18 cellular contexts compared by ENCODE assay signal in genomic region chr2:207468504-207468903, GRCh38.
A peak's percentile ranks its signal among the peaks of the same experiment; 100 is the strongest.
DNase-seq lines count a peak whose midpoint lies in the region; ATAC-seq, FAIRE-seq and TF ChIP-seq lines count a peak whose summit lies in the region.
"Had no signal": no experiment of that assay in that cellular context is flagged by ENCODE, and none has a peak within 500 bp of the region (broad histone marks: within the 10 kb centered on the region; RNA-seq: fewer than 3 reads in every experiment).

No MANE protein-coding gene starts in this region.

- H3K27ac Mint-ChIP-seq in activated T-cell treated with anti-CD3 and anti-CD28 coated beads, Interleukin-2, amount 50 U/mL, for 24 hours: peak overlapping the region; percentile 17
- peak overlapping the region; percentile 71 for H3K27ac Mint-ChIP-seq in stimulated activated effector memory CD8-positive, alpha-beta T cell treated with anti-CD3 and anti-CD28 coated beads, Interleukin-12 subunit alpha, Interleukin-12 subunit beta, amount 100 ng/mL, for 72 hours
- no peak overlapping the region for H3K27ac Mint-ChIP-seq in Caco-2 (ENCODE audit: unreplicated experiment)
- H3K27ac Mint-ChIP-seq: B cell had no signal

- peak overlapping the region; percentile 63 for H3K27ac ChIP-seq in fibroblast of lung (ENCODE audit: insufficient read depth, low read length)
- no peak overlapping the region for H3K27ac ChIP-seq in kidney (ENCODE audit: low read depth in 2 of 2, low read length in 2 of 2)
- H3K27ac ChIP-seq: PC-9 had no signal

- H3K4me3 ChIP-seq in fibroblast of lung (replicated peaks in 1 of 4; ENCODE audit: control extremely low read depth in 1 of 4, insufficient read depth in 1 of 4, low read depth in 3 of 4, low read length in 4 of 4): no peak overlapping the region
- no peak overlapping the region for H3K4me3 ChIP-seq in kidney (ENCODE audit: low read length in 2 of 2)
- H3K4me3 ChIP-seq in Caco-2 (ENCODE audit: low read depth, low read length): no peak overlapping the region
- H3K4me3 ChIP-seq: PC-9 had no signal

- H3K27me3 ChIP-seq in fibroblast of lung (ENCODE audit: control insufficient read depth, insufficient read depth, low read length) (no peaks in the 10 kb centered on the region), Caco-2 (replicated peaks; ENCODE audit: control insufficient read depth, insufficient read depth, low read length) (no peaks in the 10 kb centered on the region)

- in situ Hi-C loops in SK-MEL-5 (cut with HindIII; ENCODE audit: low pct_unique_long_range_greater_than_20kb, low sequenced_read_pairs): no loop called here

- POLR2A ChIA-PET in Caco-2 (lab: Charles Lee): no interaction called here

- no peaks in the 10 kb centered on the region for H3K36me3 ChIP-seq in fibroblast of lung (ENCODE audit: control insufficient read depth, insufficient read depth, low read length)
- no peaks in the 10 kb centered on the region for H3K36me3 ChIP-seq in kidney (ENCODE audit: control insufficient read depth in 1 of 2, insufficient read depth in 2 of 2, low read length in 2 of 2)
- no peaks in the 10 kb centered on the region for H3K36me3 ChIP-seq in Caco-2 (ENCODE audit: control insufficient read depth, insufficient read depth, low read length)

- no peaks in the 10 kb centered on the region for H4K20me1 ChIP-seq in fibroblast of lung (ENCODE audit: control insufficient read depth, extremely low read depth, insufficient read depth, low read length)

- BruUV-seq in Caco-2 (replicated peaks; lab: Mats Ljungman, UMichigan): no TSS peak

- H3K9me3 ChIP-seq in fibroblast of lung (ENCODE audit: control insufficient read depth, insufficient read depth, low read depth, low read length) (no peaks in the 10 kb centered on the region), kidney (ENCODE audit: control insufficient read depth in 1 of 2, low read length in 2 of 2) (no peaks in the 10 kb centered on the region), Caco-2 (no peaks in the 10 kb centered on the region)

- no peak overlapping the region for H3K4me3 Mint-ChIP-seq in activated T-cell treated with anti-CD3 and anti-CD28 coated beads, Interleukin-2, amount 50 U/mL, for 24 hours
- H3K4me3 Mint-ChIP-seq in stimulated activated effector memory CD8-positive, alpha-beta T cell treated with anti-CD3 and anti-CD28 coated beads, Interleukin-12 subunit alpha, Interleukin-12 subunit beta, amount 100 ng/mL, for 72 hours: no peak overlapping the region
- H3K4me3 Mint-ChIP-seq in Caco-2 (ENCODE audit: unreplicated experiment): no peak overlapping the region
- H3K4me3 Mint-ChIP-seq: B cell had no signal

- no peak for FAIRE-seq in kidney (lab: Jason Lieb, UNC)
- FAIRE-seq: G401.6, H54 had no signal

- no peaks in the 10 kb centered on the region for H3K27me3 Mint-ChIP-seq in activated T-cell treated with anti-CD3 and anti-CD28 coated beads, Interleukin-2, amount 50 U/mL, for 24 hours
- no peaks in the 10 kb centered on the region for H3K27me3 Mint-ChIP-seq in Caco-2 (ENCODE audit: insufficient read depth, unreplicated experiment)
- H3K27me3 Mint-ChIP-seq: B cell had no signal

- peaks cover 9% of the 10 kb centered on the region for H3K4me1 ChIP-seq in fibroblast of lung (ENCODE audit: control insufficient read depth, extremely low read depth, insufficient read depth, low read length)
- peaks cover 0 to 2% of the 10 kb centered on the region in 2 donors for H3K4me1 ChIP-seq in kidney (ENCODE audit: control insufficient read depth in 1 of 2, insufficient read depth in 1 of 2, low read depth in 1 of 2, low read length in 2 of 2)
- no peaks in the 10 kb centered on the region for H3K4me1 ChIP-seq in Caco-2

- H3K4me2 ChIP-seq in fibroblast of lung (ENCODE audit: extremely low read depth, insufficient read depth, low read length): no peak overlapping the region
- H3K4me2 ChIP-seq: PC-9 had no signal

- peaks cover 20% of the 10 kb centered on the region for H3K4me1 Mint-ChIP-seq in activated T-cell treated with anti-CD3 and anti-CD28 coated beads, Interleukin-2, amount 50 U/mL, for 24 hours (ENCODE audit: low read depth)
- peaks cover 15% of the 10 kb centered on the region for H3K4me1 Mint-ChIP-seq in stimulated activated effector memory CD8-positive, alpha-beta T cell treated with anti-CD3 and anti-CD28 coated beads, Interleukin-12 subunit alpha, Interleukin-12 subunit beta, amount 100 ng/mL, for 72 hours
- peaks cover 4% of the 10 kb centered on the region for H3K4me1 Mint-ChIP-seq in Caco-2 (ENCODE audit: low read depth, unreplicated experiment)
- H3K4me1 Mint-ChIP-seq: B cell had no signal

- H3K79me2 ChIP-seq in fibroblast of lung (ENCODE audit: control insufficient read depth, insufficient read depth, low read length): no peaks in the 10 kb centered on the region

- intact Hi-C loops in kidney (cut with DNase I) (no loop called here), Caco-2 (cut with micrococcal nuclease; ENCODE audit: unreplicated experiment) (no loop called here)

- no peak overlapping the region for H2AFZ ChIP-seq in fibroblast of lung (ENCODE audit: low read length)
- H2AFZ ChIP-seq: PC-9 had no signal

- no peaks in the 10 kb centered on the region for H3K36me3 Mint-ChIP-seq in activated T-cell treated with anti-CD3 and anti-CD28 coated beads, Interleukin-2, amount 50 U/mL, for 24 hours (ENCODE audit: low read depth)
- no peaks in the 10 kb centered on the region for H3K36me3 Mint-ChIP-seq in stimulated activated effector memory CD8-positive, alpha-beta T cell treated with anti-CD3 and anti-CD28 coated beads, Interleukin-12 subunit alpha, Interleukin-12 subunit beta, amount 100 ng/mL, for 72 hours
- H3K36me3 Mint-ChIP-seq in Caco-2 (ENCODE audit: insufficient read depth, unreplicated experiment): no peaks in the 10 kb centered on the region

- H3K9ac ChIP-seq in fibroblast of lung (ENCODE audit: insufficient read depth, low read length) (no peak overlapping the region), kidney (ENCODE audit: low read length in 2 of 2) (no peak overlapping the region)

- TF ChIP-seq CTCF in fibroblast of lung (conservative IDR thresholded peaks at IDR 0.05 in 1 of 2, IDR thresholded peaks at IDR 0.05 in 1 of 2; ENCODE audit: low read depth in 1 of 2, low read length in 2 of 2) (no peak), kidney (IDR thresholded peaks at IDR 0.05; ENCODE audit: borderline replicate concordance, extremely low read depth, insufficient read depth) (no peak), Caco-2 (IDR thresholded peaks at IDR 0.05; ENCODE audit: insufficient read depth in 1 of 2, low read depth in 1 of 2, low read length in 1 of 2, severe bottlenecking in 1 of 2, unreplicated experiment in 1 of 2) (no peak)

- H3K9me3 Mint-ChIP-seq in activated T-cell treated with anti-CD3 and anti-CD28 coated beads, Interleukin-2, amount 50 U/mL, for 24 hours: no peaks in the 10 kb centered on the region
- H3K9me3 Mint-ChIP-seq in stimulated activated effector memory CD8-positive, alpha-beta T cell treated with anti-CD3 and anti-CD28 coated beads, Interleukin-12 subunit alpha, Interleukin-12 subunit beta, amount 100 ng/mL, for 72 hours: no peaks in the 10 kb centered on the region
- H3K9me3 Mint-ChIP-seq in Caco-2 (ENCODE audit: unreplicated experiment): no peaks in the 10 kb centered on the region

- CTCF ChIA-PET in Caco-2 (lab: Charles Lee): interaction anchor here (0.5 kb wide), 1 partner anchor 302 kb away, joined by 3 read pairs; no protein-coding TSS in a partner anchor

- no peak for DNase-seq in activated T-cell treated with anti-CD3 and anti-CD28 coated beads, Interleukin-2, amount 50 U/mL, for 24 hours
- DNase-seq in activated T-cell treated with anti-CD3 and anti-CD28 coated beads for 4 hours (no peak), SK-MEL-5 (ENCODE audit: low read depth, low spot score) (peak; percentile 36), fibroblast of lung (ENCODE audit: low read depth in 2 of 2) (no peak), kidney (no peak), Caco-2 (no peak)
- no peak for DNase-seq in stimulated activated effector memory CD8-positive, alpha-beta T cell treated with anti-CD3 and anti-CD28 coated beads, Interleukin-12 subunit alpha, Interleukin-12 subunit beta, amount 100 ng/mL, for 72 hours (ENCODE audit: low spot score in 2 of 2)
- no peak for DNase-seq in activated naive CD4-positive, alpha-beta T cell (lab: John Stamatoyannopoulos, UW)
- DNase-seq: KG1, MV-4-11, NCI-H187 treated with DMSO at 0.1 percent for 48 hours, NCI-H226, NCI-H524, NCI-H82, PC-9 had no signal

- ATAC-seq in stimulated activated effector memory CD8-positive, alpha-beta T cell treated with anti-CD3 and anti-CD28 coated beads, Interleukin-12 subunit alpha, Interleukin-12 subunit beta, amount 100 ng/mL, for 72 hours: no peak
